In genomic region chr19:7611541-7612279, GRCh38 we compare ENCODE assay signal across 19 cellular contexts. TPM values are rescaled to one million over a fixed set of nuclear protein-coding genes. Genes with fewer than 3 reads are reported as not detected.
DNase-seq lines count a peak whose midpoint lies in the region; ATAC-seq and TF ChIP-seq lines count a peak whose summit lies in the region.
"Had no signal": no experiment of that assay in that cellular context is flagged by ENCODE, and none has a peak within 500 bp of the region (broad histone marks: within the 10 kb centered on the region; RNA-seq: fewer than 3 reads in every experiment).

No MANE protein-coding gene starts in this region.

- no peaks in the 10 kb centered on the region for H3K4me1 ChIP-seq in Caco-2
- no peaks in the 10 kb centered on the region for H3K4me1 ChIP-seq in RWPE2 (ENCODE audit: insufficient read depth, poor library complexity, severe bottlenecking)
- H3K4me1 ChIP-seq in liver (ENCODE audit: control insufficient read depth in 4 of 4, insufficient read depth in 4 of 4, low read length in 3 of 4) = peaks cover 0 to 3% (median 1%) of the 10 kb centered on the region in 4 donors
- no peaks in the 10 kb centered on the region for H3K4me1 ChIP-seq in endodermal cell (ENCODE audit: control insufficient read depth, insufficient read depth, low read length)

- WGBS in liver = 94% methylated on average over 41 of the region's 41 CpGs
- 95% methylated on average over 23 to 41 of the region's 41 CpGs for WGBS in endodermal cell (ENCODE audit: insufficient coverage in 1 of 2, insufficient read length in 1 of 2), 2 experiments

- H3K4me3 Mint-ChIP-seq in Caco-2 (ENCODE audit: unreplicated experiment) (no peak overlapping the region), endodermal cell (no peak overlapping the region)

- POLR2A ChIA-PET in Caco-2 (lab: Charles Lee) = no interaction called here

- H3K9ac ChIP-seq in liver (ENCODE audit: low read depth in 1 of 2, low read length in 2 of 2) (no peak overlapping the region), endodermal cell (ENCODE audit: extremely low read depth, low read length, poor library complexity, severe bottlenecking) (no peak overlapping the region)

- H3K27me3 ChIP-seq in Caco-2 (replicated peaks; ENCODE audit: control insufficient read depth, insufficient read depth, low read length) (no peaks in the 10 kb centered on the region), RWPE2 (ENCODE audit: insufficient read depth, poor library complexity, severe bottlenecking) (no peaks in the 10 kb centered on the region), liver (ENCODE audit: control insufficient read depth in 4 of 4, insufficient read depth in 4 of 4, low read length in 3 of 4) (no peaks in the 10 kb centered on the region), endodermal cell (ENCODE audit: control insufficient read depth, insufficient read depth, low read length, poor library complexity, severe bottlenecking) (no peaks in the 10 kb centered on the region)

- H3K27ac Mint-ChIP-seq in Caco-2 (ENCODE audit: unreplicated experiment) (no peak overlapping the region), endodermal cell (no peak overlapping the region)

- no peak for TF ChIP-seq CTCF in Caco-2 (IDR thresholded peaks at IDR 0.05; ENCODE audit: insufficient read depth in 1 of 2, low read depth in 1 of 2, low read length in 1 of 2, severe bottlenecking in 1 of 2, unreplicated experiment in 1 of 2)
- no peak for TF ChIP-seq CTCF in RWPE2 (IDR thresholded peaks at IDR 0.05; ENCODE audit: poor library complexity, severe bottlenecking)
- no peak for TF ChIP-seq CTCF in liver (IDR thresholded peaks at IDR 0.05; ENCODE audit: low read depth, low read length, missing input control)
- TF ChIP-seq CTCF in endodermal cell (conservative IDR thresholded peaks at IDR 0.05) = no peak

- CTCF ChIA-PET in Caco-2 (lab: Charles Lee) = no interaction called here

- H3K9me3 Mint-ChIP-seq in Caco-2 (ENCODE audit: unreplicated experiment) (no peaks in the 10 kb centered on the region), endodermal cell (no peaks in the 10 kb centered on the region)

- H3K27ac ChIP-seq in RWPE2 (ENCODE audit: poor library complexity, severe bottlenecking) = no peak overlapping the region
- no peak overlapping the region for H3K27ac ChIP-seq in liver (ENCODE audit: low read depth in 1 of 2, low read length in 2 of 2)
- no peak overlapping the region for H3K27ac ChIP-seq in endodermal cell (ENCODE audit: low read depth, low read length)

- ATAC-seq in RWPE2 (ENCODE audit: low read depth) = no peak
- no peak for ATAC-seq in HG02884 (IDR thresholded peaks at IDR 0.05; ENCODE audit: unreplicated experiment)

- H3K9me3 ChIP-seq in Caco-2 (no peaks in the 10 kb centered on the region), RWPE2 (ENCODE audit: severe bottlenecking) (no peaks in the 10 kb centered on the region), liver (ENCODE audit: control insufficient read depth in 4 of 4, low read length in 3 of 4) (no peaks in the 10 kb centered on the region), endodermal cell (ENCODE audit: control insufficient read depth, low read length) (no peaks in the 10 kb centered on the region)

- BruUV-seq in Caco-2 (replicated peaks; lab: Mats Ljungman, UMichigan) = TSS peak; percentile 49

- H3K4me1 Mint-ChIP-seq in Caco-2 (ENCODE audit: low read depth, unreplicated experiment) (no peaks in the 10 kb centered on the region), endodermal cell (no peaks in the 10 kb centered on the region)

- intact Hi-C loops in Caco-2 (cut with micrococcal nuclease; ENCODE audit: unreplicated experiment) = no loop called here

- no peaks in the 10 kb centered on the region; the same call in none of the 2 replicates for H3K36me3 ChIP-seq in Caco-2 (ENCODE audit: control insufficient read depth, insufficient read depth, low read length)
- peaks cover 3% of the 10 kb centered on the region; the same call in 1 of the 2 replicates for H3K36me3 ChIP-seq in RWPE2 (ENCODE audit: low read depth)
- peaks cover 13 to 49% (median 18%) of the 10 kb centered on the region in 4 donors for H3K36me3 ChIP-seq in liver (ENCODE audit: control insufficient read depth in 4 of 4, insufficient read depth in 3 of 4, low read depth in 1 of 4, low read length in 3 of 4)
- peaks cover 13% of the 10 kb centered on the region for H3K36me3 ChIP-seq in endodermal cell (ENCODE audit: control insufficient read depth, insufficient read depth, low read length)

- H3K4me3 ChIP-seq in Caco-2 (ENCODE audit: low read depth, low read length) = no peak overlapping the region
- no peak overlapping the region for H3K4me3 ChIP-seq in RWPE2 (ENCODE audit: severe bottlenecking)
- no peak overlapping the region for H3K4me3 ChIP-seq in liver (ENCODE audit: low read depth in 1 of 3, low read length in 3 of 3)
- H3K4me3 ChIP-seq in endodermal cell (ENCODE audit: low read length) = no peak overlapping the region

- no peaks in the 10 kb centered on the region for H3K27me3 Mint-ChIP-seq in Caco-2 (ENCODE audit: insufficient read depth, unreplicated experiment)
- H3K27me3 Mint-ChIP-seq in endodermal cell (ENCODE audit: insufficient read depth) = no peaks in the 10 kb centered on the region

- no peak for DNase-seq in Caco-2
- peak; percentile 52 for DNase-seq in RWPE2 (ENCODE audit: low spot score)
- DNase-seq in endodermal cell = no peak
- no peak for DNase-seq in NCI-H226
- DNase-seq: C1 segment of cervical spinal cord; DMS 273 treated with DMSO at 0.1 percent for 48 hours; GF-D8; Kasumi-1; NCI-H1105 treated with DMSO at 0.1 percent for 48 hours; NCI-H1694 treated with DMSO at 0.1 percent for 48 hours; NCI-H345; NCI-H69; NK-92 treated with Interleukin-12 subunit alpha and Interleukin-12 subunit beta, amount 100 ng/mL, for 24 hours; SIG-M5 had no signal

- H3K36me3 Mint-ChIP-seq in Caco-2 (ENCODE audit: insufficient read depth, unreplicated experiment) = peaks cover 70% of the 10 kb centered on the region
- peaks cover 47% of the 10 kb centered on the region for H3K36me3 Mint-ChIP-seq in endodermal cell (ENCODE audit: low read depth)

- no peak for TF ChIP-seq RAD21 in liver (IDR thresholded peaks at IDR 0.05)

TF ChIP-seq in liver, 16 proteins besides CTCF, POLR2A, EP300 and RAD21:
- TF ChIP-seq NR2F2 (IDR thresholded peaks at IDR 0.05) (no peak), REST (IDR thresholded peaks at IDR 0.05) (peak; percentile 92)
TF ChIP-seq in liver: peak in this region for 1.

RNA-seq across cellular contexts. Expression of gene CAMSAP3, which starts 16.0 kb away (rescaled TPM):
- total RNA-seq in Caco-2 (2022) = 60.5 and 61.6 TPM in 2 replicates
- 10 to 100 TPM in 1 of 2 donors, 1 to 10 TPM in 1; 4.4 to 13.8 TPM for total RNA-seq in liver
- 10 to 100 TPM in 1 of 2 donors, 1 to 10 TPM in 1; 5.7 to 19.1 TPM for polyA plus RNA-seq in liver
- total RNA-seq in endodermal cell = 10 to 100 TPM; 65.5 to 76.8 TPM
- polyA plus RNA-seq in endodermal cell (2013, experiment 1 of 2) = 18.6 TPM
- polyA plus RNA-seq in endodermal cell (2013, experiment 2 of 2) = 18.0 TPM
- total RNA-seq: RPMI7951 had no signal

RNA-seq across cellular contexts. Expression of gene XAB2, which starts 17.6 kb away (rescaled TPM):
- total RNA-seq in Caco-2 (2022) (44.7 and 47.9 TPM in 2 replicates), liver (10 to 100 TPM; 17.2 to 21.3 TPM), endodermal cell (10 to 100 TPM; 44.3 to 46.6 TPM)
- polyA plus RNA-seq in liver = 10 to 100 TPM in 1 of 2 donors, 1 to 10 TPM in 1; 5.1 to 13.3 TPM
- 48.3 TPM for polyA plus RNA-seq in endodermal cell (2013, experiment 1 of 2)
- 43.1 TPM for polyA plus RNA-seq in endodermal cell (2013, experiment 2 of 2)

RNA-seq across cellular contexts. Expression of gene PET100, which starts 17.9 kb away (rescaled TPM):
- 138 and 139 TPM in 2 replicates for total RNA-seq in Caco-2 (2022)
- total RNA-seq in liver = 10 to 100 TPM in 1 of 2 donors, 1 to 10 TPM in 1; 4.8 to 22.0 TPM
- 100 to 1,000 TPM in 1 of 2 donors, 10 to 100 TPM in 1; 31.5 to 225 TPM for polyA plus RNA-seq in liver
- 100 to 1,000 TPM; 149 to 182 TPM for total RNA-seq in endodermal cell
- 93.5 TPM for polyA plus RNA-seq in endodermal cell (2013, experiment 1 of 2)
- polyA plus RNA-seq in endodermal cell (2013, experiment 2 of 2) = 92.2 TPM

RNA-seq across cellular contexts. Expression of gene PCP2, which starts 21.8 kb away (rescaled TPM):
- total RNA-seq in Caco-2 (2022) (0.88 and 1.9 TPM in 2 replicates), liver (not detected), endodermal cell (under 1 TPM in 1 of 2 donors, not detected in 1; 0.55 TPM)
- under 1 TPM; 0.08 to 0.25 TPM for polyA plus RNA-seq in liver
- not detected for polyA plus RNA-seq in endodermal cell (2013, experiment 1 of 2)
- not detected for polyA plus RNA-seq in endodermal cell (2013, experiment 2 of 2)
- total RNA-seq: A673, Daoy, RPMI7951 had no signal

RNA-seq across cellular contexts. Expression of gene STXBP2, which starts 25.2 kb away (rescaled TPM):
- 113 and 125 TPM in 2 replicates for total RNA-seq in Caco-2 (2022)
- 10 to 100 TPM; 25.9 to 32.7 TPM for total RNA-seq in liver
- 10 to 100 TPM; 26.8 to 27.5 TPM for polyA plus RNA-seq in liver
- 100 to 1,000 TPM; 119 to 126 TPM for total RNA-seq in endodermal cell
- 27.5 TPM for polyA plus RNA-seq in endodermal cell (2013, experiment 1 of 2)
- 29.9 TPM for polyA plus RNA-seq in endodermal cell (2013, experiment 2 of 2)
